Comparison of ENCODE assay signal across 24 cellular contexts in the genomic region with DNA sequence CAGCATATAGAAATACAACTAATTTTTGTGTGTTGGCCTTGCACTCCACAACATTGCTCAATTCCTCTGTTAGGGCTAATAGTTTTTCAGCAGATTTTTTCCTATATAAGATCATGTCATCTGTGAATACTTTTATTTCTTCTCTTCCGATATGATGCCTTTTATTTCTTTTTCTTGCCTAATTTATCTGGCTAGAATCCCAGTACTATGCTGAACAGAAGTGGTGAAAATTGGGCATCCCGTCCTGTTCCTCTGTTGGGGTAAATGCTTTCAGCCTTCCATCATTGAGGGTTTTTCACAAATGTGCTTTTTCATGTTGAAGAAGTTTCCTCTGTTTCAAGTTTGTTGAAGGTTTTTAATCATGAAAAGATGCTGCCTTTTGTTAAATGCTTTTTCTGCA. TPM values are rescaled to one million over a fixed set of nuclear protein-coding genes. Genes with fewer than 3 reads are reported as not detected.
"Had no signal": no experiment of that assay in that cellular context is flagged by ENCODE, and none has a peak within 500 bp of the region (broad histone marks: within the 10 kb centered on the region; RNA-seq: fewer than 3 reads in every experiment).

No MANE protein-coding gene starts in this region.

- H3K27me3 ChIP-seq: MG63, SJSA1 had no signal

- H3K4me1 ChIP-seq: SJSA1 had no signal

- DNase-seq: IMR-90, Karpas-422, KG1, MG63, NCI-H1092, NCI-H1105 treated with DMSO at 0.1 percent for 48 hours, NCI-H1417 treated with DMSO at 0.1 percent for 48 hours, NCI-H146, NCI-H1694 treated with DMSO at 0.1 percent for 48 hours, NCI-H1930, NCI-H2081, NCI-H2107, NCI-H2227 treated with DMSO at 0.1 percent for 48 hours, NCI-H524, NCI-H526 treated with DMSO at 0.1 percent for 48 hours, NCI-H748 treated with DMSO at 0.1 percent for 48 hours, Right ventricle myocardium superior, RPMI8226, SIG-M5 had no signal

- H3K4me3 ChIP-seq: MG63, SJSA1, SK-N-MC had no signal

- H3K27ac ChIP-seq: SJSA1, SK-N-MC had no signal

- H3K9me3 ChIP-seq: MG63, SJSA1 had no signal

- H3K36me3 ChIP-seq: MG63, SJSA1 had no signal

RNA-seq across cellular contexts. Expression of gene TNFRSF13B, which starts 22.7 kb away (rescaled TPM):
- total RNA-seq: HepG2, HT-29, IMR-90, NCI-H460, Right ventricle myocardium superior, SJSA1 had no signal
- polyA plus RNA-seq: HepG2, IMR-90 had no signal
